In the genomic region with DNA sequence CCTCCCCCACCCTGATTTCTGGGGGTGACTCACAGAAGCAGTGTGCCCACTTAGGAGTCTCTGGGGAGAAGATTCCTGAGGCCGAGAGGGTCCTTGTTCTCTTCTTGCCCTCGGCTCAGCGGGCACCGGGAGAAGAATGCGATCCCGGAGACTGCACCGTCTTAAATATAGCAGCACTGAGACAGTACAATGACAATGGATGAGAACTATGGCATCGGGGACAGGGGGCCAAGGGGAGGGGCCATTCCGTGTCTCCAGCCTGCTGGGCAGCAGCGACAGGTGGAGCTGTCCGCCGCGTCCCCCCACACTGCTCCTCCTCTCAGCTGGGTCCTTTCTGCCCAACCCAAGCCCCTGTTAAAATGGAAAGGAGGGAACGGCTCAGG, we compare ENCODE assay signal across 9 cellular contexts. TPM values are rescaled to one million over a fixed set of nuclear protein-coding genes. Genes with fewer than 3 reads are reported as not detected.
DNase-seq lines count a peak whose midpoint lies in the region; ATAC-seq and TF ChIP-seq lines count a peak whose summit lies in the region.
"Had no signal": no experiment of that assay in that cellular context is flagged by ENCODE, and none has a peak within 500 bp of the region (broad histone marks: within the 10 kb centered on the region; RNA-seq: fewer than 3 reads in every experiment).

A gene (minus strand): TSS at position 138 of the 383 bp plus-strand sequence. CDS start 3,499 bp downstream, outside the sequence.

- no peak within 1 kb of the TSS for H2BK12ac ChIP-seq in mesenchymal stem cell (ENCODE audit: low read length in 2 of 2)

- H3K9me3 ChIP-seq in mesenchymal stem cell (ENCODE audit: control insufficient read depth, low read length), result no peaks in the 10 kb centered on the region
- H3K9me3 ChIP-seq in upper lobe of right lung, result no peaks in the 10 kb centered on the region

- no peak within 1 kb of the TSS for H3K4ac ChIP-seq in mesenchymal stem cell (ENCODE audit: low read depth in 1 of 2, low read length in 2 of 2)

- no peak within 1 kb of the TSS for H3K27ac Mint-ChIP-seq in activated naive CD8-positive, alpha-beta T cell treated with anti-CD3 and anti-CD28 coated beads, Interleukin-2, amount 10 ng/mL, durations not matched to agents 7 days and 5 days
- no peak within 1 kb of the TSS for H3K27ac Mint-ChIP-seq in activated naive CD8-positive, alpha-beta T cell treated with anti-CD3 and anti-CD28 coated beads, Interleukin-2, amount 50 U/mL, for 24 hours
- no peak within 1 kb of the TSS for H3K27ac Mint-ChIP-seq in activated CD8-positive, alpha-beta T cell treated with anti-CD3 and anti-CD28 coated beads for 36 hours

- no peak within 1 kb of the TSS for H2BK15ac ChIP-seq in mesenchymal stem cell (ENCODE audit: low read depth, poor library complexity, severe bottlenecking)

- H3K18ac ChIP-seq in mesenchymal stem cell (ENCODE audit: low read depth in 1 of 2, low read length in 2 of 2), result no peak within 1 kb of the TSS

- no peak within 1 kb of the TSS for H2BK5ac ChIP-seq in mesenchymal stem cell (ENCODE audit: low read depth, low read length, poor library complexity, severe bottlenecking)

- H3K27me3 Mint-ChIP-seq in activated naive CD8-positive, alpha-beta T cell treated with anti-CD3 and anti-CD28 coated beads, Interleukin-2, amount 10 ng/mL, durations not matched to agents 7 days and 5 days, result peaks cover 23% of the 10 kb centered on the region
- peaks cover 17% of the 10 kb centered on the region for H3K27me3 Mint-ChIP-seq in activated naive CD8-positive, alpha-beta T cell treated with anti-CD3 and anti-CD28 coated beads, Interleukin-2, amount 50 U/mL, for 24 hours
- peaks cover 15% of the 10 kb centered on the region for H3K27me3 Mint-ChIP-seq in activated CD8-positive, alpha-beta T cell treated with anti-CD3 and anti-CD28 coated beads for 36 hours

- CTCF ChIA-PET in activated CD8-positive, alpha-beta T cell treated with anti-CD3 and anti-CD28 coated beads for 36 hours (lab: Charles Lee), result interaction anchor here (1.0 to 2.7 kb wide), 3 partner anchors 14 to 475 kb away, joined by 3 to 19 read pairs (median 6); no protein-coding TSS in a partner anchor

- no peaks in the 10 kb centered on the region for H3K9me3 Mint-ChIP-seq in activated naive CD8-positive, alpha-beta T cell treated with anti-CD3 and anti-CD28 coated beads, Interleukin-2, amount 10 ng/mL, durations not matched to agents 7 days and 5 days
- H3K9me3 Mint-ChIP-seq in activated naive CD8-positive, alpha-beta T cell treated with anti-CD3 and anti-CD28 coated beads, Interleukin-2, amount 50 U/mL, for 24 hours, result no peaks in the 10 kb centered on the region
- H3K9me3 Mint-ChIP-seq in activated CD8-positive, alpha-beta T cell treated with anti-CD3 and anti-CD28 coated beads for 36 hours, result no peaks in the 10 kb centered on the region
- H3K9me3 Mint-ChIP-seq: central memory CD8-positive, alpha-beta T cell had no signal

- intact Hi-C loops in dorsolateral prefrontal cortex (cut with DNase I), result no loop called here
- intact Hi-C loops in upper lobe of right lung (cut with DNase I), result no loop called here
- intact Hi-C loops in activated CD8-positive, alpha-beta T cell treated with anti-CD3 and anti-CD28 coated beads for 36 hours (cut with micrococcal nuclease), result no loop called here

- H3K4me1 Mint-ChIP-seq in activated naive CD8-positive, alpha-beta T cell treated with anti-CD3 and anti-CD28 coated beads, Interleukin-2, amount 10 ng/mL, durations not matched to agents 7 days and 5 days, result peaks cover 5% of the 10 kb centered on the region
- H3K4me1 Mint-ChIP-seq in activated naive CD8-positive, alpha-beta T cell treated with anti-CD3 and anti-CD28 coated beads, Interleukin-2, amount 50 U/mL, for 24 hours, result peaks cover 4% of the 10 kb centered on the region
- H3K4me1 Mint-ChIP-seq in activated CD8-positive, alpha-beta T cell treated with anti-CD3 and anti-CD28 coated beads for 36 hours (ENCODE audit: low read depth), result peaks cover 5% of the 10 kb centered on the region
- H3K4me1 Mint-ChIP-seq: central memory CD8-positive, alpha-beta T cell had no signal

- peak within 1 kb of the TSS; percentile 30 for H3K4me3 Mint-ChIP-seq in activated naive CD8-positive, alpha-beta T cell treated with anti-CD3 and anti-CD28 coated beads, Interleukin-2, amount 10 ng/mL, durations not matched to agents 7 days and 5 days
- no peak within 1 kb of the TSS for H3K4me3 Mint-ChIP-seq in activated naive CD8-positive, alpha-beta T cell treated with anti-CD3 and anti-CD28 coated beads, Interleukin-2, amount 50 U/mL, for 24 hours
- H3K4me3 Mint-ChIP-seq in activated CD8-positive, alpha-beta T cell treated with anti-CD3 and anti-CD28 coated beads for 36 hours, result no peak within 1 kb of the TSS
- H3K4me3 Mint-ChIP-seq: central memory CD8-positive, alpha-beta T cell had no signal

- H2AK5ac ChIP-seq in mesenchymal stem cell (ENCODE audit: low read length, severe bottlenecking), result peak within 1 kb of the TSS; percentile 15

- H3K27ac ChIP-seq in dorsolateral prefrontal cortex (no peak within 1 kb of the TSS), mesenchymal stem cell (ENCODE audit: low read length, poor library complexity, severe bottlenecking) (no peak within 1 kb of the TSS), upper lobe of right lung (no peak within 1 kb of the TSS)

- no peak within 1 kb of the TSS for H3K23ac ChIP-seq in mesenchymal stem cell (ENCODE audit: low read length in 2 of 2)

- WGBS in mesenchymal stem cell, result 59% methylated on average over 14 of the region's 14 CpGs

- H2BK120ac ChIP-seq in mesenchymal stem cell (ENCODE audit: low read depth, low read length), result no peak within 1 kb of the TSS

- H3K36me3 ChIP-seq in mesenchymal stem cell (ENCODE audit: control insufficient read depth in 1 of 2, insufficient read depth in 2 of 2, low read depth in 1 of 2, low read length in 2 of 2), result no peaks in the 10 kb centered on the region
- H3K36me3 ChIP-seq in upper lobe of right lung, result no peaks in the 10 kb centered on the region

- H3K4me1 ChIP-seq in mesenchymal stem cell (ENCODE audit: control insufficient read depth, insufficient read depth, low read depth, low read length) (peaks cover 25% of the 10 kb centered on the region), upper lobe of right lung (peaks cover 5% of the 10 kb centered on the region)

- no peak for DNase-seq in activated naive CD8-positive, alpha-beta T cell treated with anti-CD3 and anti-CD28 coated beads, Interleukin-2, amount 10 ng/mL, durations not matched to agents 7 days and 5 days
- no peak for DNase-seq in activated naive CD8-positive, alpha-beta T cell treated with anti-CD3 and anti-CD28 coated beads, Interleukin-2, amount 50 U/mL, for 24 hours
- DNase-seq in dorsolateral prefrontal cortex, result no peak
- DNase-seq in mesenchymal stem cell, result no peak
- no peak for DNase-seq in upper lobe of right lung
- DNase-seq in activated CD8-positive, alpha-beta T cell treated with anti-CD3 and anti-CD28 coated beads for 36 hours, result no peak
- no peak for DNase-seq in HuH-7.5 (ENCODE audit: low spot score)

- peaks cover 0 to 24% (median 0%) of the 10 kb centered on the region in 45 donors for H3K27me3 ChIP-seq in dorsolateral prefrontal cortex
- H3K27me3 ChIP-seq in mesenchymal stem cell (ENCODE audit: control insufficient read depth in 1 of 2, insufficient read depth in 1 of 2, low read length in 2 of 2), result peaks cover 24 to 28% of the 10 kb centered on the region in 2 experiments
- no peaks in the 10 kb centered on the region for H3K27me3 ChIP-seq in upper lobe of right lung

- H4K91ac ChIP-seq in mesenchymal stem cell (ENCODE audit: low read length), result no peak within 1 kb of the TSS

- H2AFZ ChIP-seq in mesenchymal stem cell (ENCODE audit: low read depth, low read length), result no peak within 1 kb of the TSS

- H3K4me3 ChIP-seq in dorsolateral prefrontal cortex, result peak within 1 kb of the TSS in 50 of 59 donors; percentile 4 to 56 (median 34)
- peak within 1 kb of the TSS in 1 of 2 experiments; percentile 64 for H3K4me3 ChIP-seq in mesenchymal stem cell (ENCODE audit: insufficient read depth in 1 of 2, low read depth in 1 of 2, low read length in 2 of 2)
- peak within 1 kb of the TSS; percentile 19 for H3K4me3 ChIP-seq in upper lobe of right lung

- POLR2A ChIA-PET in activated naive CD8-positive, alpha-beta T cell treated with anti-CD3 and anti-CD28 coated beads, Interleukin-2, amount 10 ng/mL, durations not matched to agents 7 days and 5 days (lab: Charles Lee), result no interaction called here
- POLR2A ChIA-PET in activated CD8-positive, alpha-beta T cell treated with anti-CD3 and anti-CD28 coated beads for 36 hours (lab: Charles Lee), result interaction anchor here (1.0 kb wide), 1 partner anchor 40 kb away, joined by 3 read pairs; no protein-coding TSS in a partner anchor

- no peaks in the 10 kb centered on the region for H3K36me3 Mint-ChIP-seq in activated naive CD8-positive, alpha-beta T cell treated with anti-CD3 and anti-CD28 coated beads, Interleukin-2, amount 10 ng/mL, durations not matched to agents 7 days and 5 days
- H3K36me3 Mint-ChIP-seq in activated naive CD8-positive, alpha-beta T cell treated with anti-CD3 and anti-CD28 coated beads, Interleukin-2, amount 50 U/mL, for 24 hours (ENCODE audit: low read depth), result no peaks in the 10 kb centered on the region
- no peaks in the 10 kb centered on the region for H3K36me3 Mint-ChIP-seq in activated CD8-positive, alpha-beta T cell treated with anti-CD3 and anti-CD28 coated beads for 36 hours (ENCODE audit: low read depth)

- no peak within 1 kb of the TSS for H3K14ac ChIP-seq in mesenchymal stem cell (ENCODE audit: low read length in 2 of 2)

- ATAC-seq in activated naive CD8-positive, alpha-beta T cell treated with anti-CD3 and anti-CD28 coated beads, Interleukin-2, amount 10 ng/mL, durations not matched to agents 7 days and 5 days (ENCODE audit: low read depth), result no peak
- ATAC-seq in activated naive CD8-positive, alpha-beta T cell treated with anti-CD3 and anti-CD28 coated beads, Interleukin-2, amount 50 U/mL, for 24 hours, result no peak
- ATAC-seq in upper lobe of right lung (no peak), GM18873 (IDR thresholded peaks at IDR 0.05; ENCODE audit: low FRiP score, unreplicated experiment) (no peak)
- ATAC-seq in activated CD8-positive, alpha-beta T cell treated with anti-CD3 and anti-CD28 coated beads for 36 hours, result no peak

- TF ChIP-seq CTCF in dorsolateral prefrontal cortex (IDR thresholded peaks at IDR 0.05 in 54 of 56, conservative IDR thresholded peaks at IDR 0.05 in 2 of 56; ENCODE audit: low read depth in 1 of 56, partially characterized antibody in 56 of 56) (no peak), upper lobe of right lung (IDR thresholded peaks at IDR 0.05) (no peak)
- no peak for TF ChIP-seq CTCF in activated CD8-positive, alpha-beta T cell treated with anti-CD3 and anti-CD28 coated beads for 36 hours (IDR thresholded peaks at IDR 0.05)

- no peak within 1 kb of the TSS for H3K4me2 ChIP-seq in mesenchymal stem cell (ENCODE audit: low read length, poor library complexity, severe bottlenecking)

- H4K8ac ChIP-seq in mesenchymal stem cell (ENCODE audit: low read length), result no peak within 1 kb of the TSS

- peak within 1 kb of the TSS; percentile 67 for H3K9ac ChIP-seq in mesenchymal stem cell (ENCODE audit: low read length)

- H3K79me1 ChIP-seq in mesenchymal stem cell (replicated peaks; ENCODE audit: low read length, poor library complexity, severe bottlenecking), result no peaks in the 10 kb centered on the region

RNA-seq across cellular contexts. Expression of the gene that starts here (rescaled TPM):
- total RNA-seq in activated naive CD8-positive, alpha-beta T cell treated with anti-CD3 and anti-CD28 coated beads, Interleukin-2, amount 10 ng/mL, durations not matched to agents 7 days and 5 days, result not detected
- total RNA-seq in dorsolateral prefrontal cortex (under 1 TPM in 34 of 120 experiments, not detected in 86; 0.06 to 0.53 (median 0.14) TPM), upper lobe of right lung (0.69 TPM)
- not detected for polyA plus RNA-seq in mesenchymal stem cell (2013, experiment 1 of 2)
- not detected for polyA plus RNA-seq in mesenchymal stem cell (2013, experiment 2 of 2)
- total RNA-seq in activated CD8-positive, alpha-beta T cell treated with anti-CD3 and anti-CD28 coated beads for 36 hours, result not detected
